In genomic region chr9:101400120-101400519, GRCh38 we compare ENCODE assay signal across 10 cellular contexts. TPM values are rescaled to one million over a fixed set of nuclear protein-coding genes. Genes with fewer than 3 reads are reported as not detected.
A peak's percentile ranks its signal among the peaks of the same experiment; 100 is the strongest.
DNase-seq lines count a peak whose midpoint lies in the region; ATAC-seq and TF ChIP-seq lines count a peak whose summit lies in the region.
"Had no signal": no experiment of that assay in that cellular context is flagged by ENCODE, and none has a peak within 500 bp of the region (broad histone marks: within the 10 kb centered on the region; RNA-seq: fewer than 3 reads in every experiment).

No MANE protein-coding gene starts in this region.

- H3K9me3 ChIP-seq in hepatocyte (ENCODE audit: low read depth) = peaks cover 36% of the 10 kb centered on the region

- H4K20me1 ChIP-seq in hepatocyte (ENCODE audit: insufficient read depth, poor library complexity, severe bottlenecking) = no peaks in the 10 kb centered on the region

- H3K36me3 ChIP-seq in hepatocyte (replicated peaks; ENCODE audit: insufficient read depth, low read depth) = peaks cover 32% of the 10 kb centered on the region

- no peak for TF ChIP-seq CTCF in hepatocyte (IDR thresholded peaks at IDR 0.05; ENCODE audit: poor library complexity)

- peak overlapping the region; percentile 26 for H3K27ac Mint-ChIP-seq in T-helper 2 cell treated with Interferon-gamma antibody and Interleukin-4, amounts not matched to agents 5 μg/mL and 100 μg/mL, for 36 hours
- H3K27ac Mint-ChIP-seq in activated naive CD4-positive, alpha-beta T cell treated with anti-CD3 and anti-CD28 coated beads, Interleukin-2, amount 50 U/mL, for 72 hours = peak overlapping the region; percentile 91 to 93
- H3K27ac Mint-ChIP-seq in stimulated activated naive B cell treated with anti-CD40 and anti-IgM and Interleukin-4, amounts not matched to agents 10 μg/mL and 1 μg/mL and 100 μg/mL, for 72 hours = peak overlapping the region; percentile 28

- H3K9me3 Mint-ChIP-seq in T-helper 2 cell treated with Interferon-gamma antibody and Interleukin-4, amounts not matched to agents 5 μg/mL and 100 μg/mL, for 36 hours = peaks cover 41% of the 10 kb centered on the region
- H3K9me3 Mint-ChIP-seq in activated naive CD4-positive, alpha-beta T cell treated with anti-CD3 and anti-CD28 coated beads, Interleukin-2, amount 50 U/mL, for 72 hours = peaks cover 16 to 43% of the 10 kb centered on the region in 2 donors
- H3K9me3 Mint-ChIP-seq in stimulated activated naive B cell treated with anti-CD40 and anti-IgM and Interleukin-4, amounts not matched to agents 10 μg/mL and 1 μg/mL and 100 μg/mL, for 72 hours = peaks cover 10 to 15% of the 10 kb centered on the region in 2 donors

- peaks cover 36% of the 10 kb centered on the region for H3K4me1 Mint-ChIP-seq in T-helper 2 cell treated with Interferon-gamma antibody and Interleukin-4, amounts not matched to agents 5 μg/mL and 100 μg/mL, for 36 hours (ENCODE audit: low read depth)
- peaks cover 31 to 57% of the 10 kb centered on the region in 2 donors for H3K4me1 Mint-ChIP-seq in stimulated activated naive B cell treated with anti-CD40 and anti-IgM and Interleukin-4, amounts not matched to agents 10 μg/mL and 1 μg/mL and 100 μg/mL, for 72 hours

- H3K79me2 ChIP-seq in hepatocyte = peaks cover 81% of the 10 kb centered on the region

- peak overlapping the region; percentile 99 for H3K4me3 Mint-ChIP-seq in T-helper 2 cell treated with Interferon-gamma antibody and Interleukin-4, amounts not matched to agents 5 μg/mL and 100 μg/mL, for 36 hours
- H3K4me3 Mint-ChIP-seq in stimulated activated naive B cell treated with anti-CD40 and anti-IgM and Interleukin-4, amounts not matched to agents 10 μg/mL and 1 μg/mL and 100 μg/mL, for 72 hours = peak overlapping the region; percentile 95 to 96

- H3K27me3 ChIP-seq in hepatocyte = no peaks in the 10 kb centered on the region

- DNase-seq in T-helper 2 cell treated with Interferon-gamma antibody and Interleukin-4, amounts not matched to agents 5 μg/mL and 100 μg/mL, for 36 hours (ENCODE audit: low spot score) = no peak
- DNase-seq in T-helper 2 cell = no peak
- DNase-seq in activated naive CD4-positive, alpha-beta T cell treated with anti-CD3 and anti-CD28 coated beads, Interleukin-2, amount 50 U/mL, for 72 hours (ENCODE audit: low spot score in 2 of 2) = no peak
- DNase-seq in hepatocyte (ENCODE audit: low spot score) = peak; percentile 16
- no peak for DNase-seq in stimulated activated naive B cell treated with anti-CD40 and anti-IgM and Interleukin-4, amounts not matched to agents 10 μg/mL and 1 μg/mL and 100 μg/mL, for 72 hours
- DNase-seq in NCI-H2107 (lab: John Stamatoyannopoulos, UW) = no peak
- DNase-seq in effector CD4-positive, alpha-beta T cell = no peak
- DNase-seq in ureter (ENCODE audit: low spot score) = no peak
- DNase-seq: DMS153 had no signal

- ATAC-seq in activated naive CD4-positive, alpha-beta T cell treated with anti-CD3 and anti-CD28 coated beads, Interleukin-2, amount 50 U/mL, for 72 hours = no peak
- no peak for ATAC-seq in stimulated activated naive B cell treated with anti-CD40 and anti-IgM and Interleukin-4, amounts not matched to agents 10 μg/mL and 1 μg/mL and 100 μg/mL, for 72 hours (replicated peaks)
- ATAC-seq: mucosa of descending colon had no signal

- H3K36me3 Mint-ChIP-seq in T-helper 2 cell treated with Interferon-gamma antibody and Interleukin-4, amounts not matched to agents 5 μg/mL and 100 μg/mL, for 36 hours (ENCODE audit: low read depth) = peaks cover 74% of the 10 kb centered on the region
- peaks cover 70 to 77% of the 10 kb centered on the region in 2 donors for H3K36me3 Mint-ChIP-seq in activated naive CD4-positive, alpha-beta T cell treated with anti-CD3 and anti-CD28 coated beads, Interleukin-2, amount 50 U/mL, for 72 hours
- peaks cover 51 to 61% of the 10 kb centered on the region in 2 donors for H3K36me3 Mint-ChIP-seq in stimulated activated naive B cell treated with anti-CD40 and anti-IgM and Interleukin-4, amounts not matched to agents 10 μg/mL and 1 μg/mL and 100 μg/mL, for 72 hours

- peak overlapping the region; percentile 77 for H3K27ac ChIP-seq in hepatocyte

- no peaks in the 10 kb centered on the region for H3K27me3 Mint-ChIP-seq in T-helper 2 cell treated with Interferon-gamma antibody and Interleukin-4, amounts not matched to agents 5 μg/mL and 100 μg/mL, for 36 hours (ENCODE audit: low read depth)
- no peaks in the 10 kb centered on the region for H3K27me3 Mint-ChIP-seq in stimulated activated naive B cell treated with anti-CD40 and anti-IgM and Interleukin-4, amounts not matched to agents 10 μg/mL and 1 μg/mL and 100 μg/mL, for 72 hours

- H3K9me2 ChIP-seq in hepatocyte (replicated peaks; ENCODE audit: insufficient read depth) = no peaks in the 10 kb centered on the region

- H3K4me3 ChIP-seq in hepatocyte = peak overlapping the region; percentile 92
- H3K4me3 ChIP-seq: mucosa of descending colon had no signal

- H2AFZ ChIP-seq in hepatocyte = no peak overlapping the region

- peak overlapping the region; percentile 93 for H3K4me2 ChIP-seq in hepatocyte

- WGBS in hepatocyte (ENCODE audit: low lambda C conversion rate, missing lambda C conversion rate) = 69% methylated on average over 5 of the region's 5 CpGs

- H3K4me1 ChIP-seq in hepatocyte (ENCODE audit: insufficient read depth) = no peaks in the 10 kb centered on the region

RNA-seq across cellular contexts. Expression of gene ZNF189, which starts 1.5 kb away (rescaled TPM):
- total RNA-seq in activated naive CD4-positive, alpha-beta T cell treated with anti-CD3 and anti-CD28 coated beads, Interleukin-2, amount 50 U/mL, for 72 hours = 10 to 100 TPM in 1 of 2 donors, 1 to 10 TPM in 1; 8.8 to 10.5 TPM
- total RNA-seq in hepatocyte = 50.0 and 60.3 TPM in 2 replicates
- 11.1 and 13.6 TPM in 2 replicates for polyA plus RNA-seq in hepatocyte
- total RNA-seq in ureter = 21.5 TPM

RNA-seq across cellular contexts. Expression of gene MRPL50, which starts 1.7 kb away (rescaled TPM):
- total RNA-seq in activated naive CD4-positive, alpha-beta T cell treated with anti-CD3 and anti-CD28 coated beads, Interleukin-2, amount 50 U/mL, for 72 hours = 10 to 100 TPM in 1 of 2 donors, 1 to 10 TPM in 1; 9.5 to 14.1 TPM
- total RNA-seq in hepatocyte (22.8 and 24.1 TPM in 2 replicates), ureter (11.9 TPM)
- polyA plus RNA-seq in hepatocyte = 23.1 and 23.7 TPM in 2 replicates

RNA-seq across cellular contexts. Expression of gene BAAT, which starts 15.3 kb away (rescaled TPM):
- not detected for total RNA-seq in activated naive CD4-positive, alpha-beta T cell treated with anti-CD3 and anti-CD28 coated beads, Interleukin-2, amount 50 U/mL, for 72 hours
- total RNA-seq in hepatocyte = 41.8 and 45.2 TPM in 2 replicates
- 13.8 and 19.8 TPM in 2 replicates for polyA plus RNA-seq in hepatocyte
- not detected for total RNA-seq in ureter

RNA-seq across cellular contexts. Expression of gene ALDOB, which starts 35.5 kb away (rescaled TPM):
- total RNA-seq in activated naive CD4-positive, alpha-beta T cell treated with anti-CD3 and anti-CD28 coated beads, Interleukin-2, amount 50 U/mL, for 72 hours = not detected
- 236 and 264 TPM in 2 replicates for total RNA-seq in hepatocyte
- polyA plus RNA-seq in hepatocyte = 44.0 and 71.6 TPM in 2 replicates
- 0.70 TPM for total RNA-seq in ureter

Comparison
In these comparisons a context has a peak if more than half of its experiments do, and no peak if none do; other contexts are left out.
1. H3K27ac Mint-ChIP-seq: peak in every context shown above with its lines; median percentile 92 in activated naive CD4-positive, alpha-beta T cell treated with anti-CD3 and anti-CD28 coated beads, Interleukin-2, amount 50 U/mL, for 72 hours; 28 in stimulated activated naive B cell treated with anti-CD40 and anti-IgM and Interleukin-4, amounts not matched to agents 10 μg/mL and 1 μg/mL and 100 μg/mL, for 72 hours; 26 in T-helper 2 cell treated with Interferon-gamma antibody and Interleukin-4, amounts not matched to agents 5 μg/mL and 100 μg/mL, for 36 hours.
2. RNA of gene BAAT, which starts 15.3 kb away (total RNA-seq): 41.8 to 45.2 TPM in hepatocyte; not detected in ureter (single experiment) and not detected in activated naive CD4-positive, alpha-beta T cell treated with anti-CD3 and anti-CD28 coated beads, Interleukin-2, amount 50 U/mL, for 72 hours; every median in the first group is over 10 times any median in the second.